Comparison of ENCODE assay signal across 13 cellular contexts in the genomic region with DNA sequence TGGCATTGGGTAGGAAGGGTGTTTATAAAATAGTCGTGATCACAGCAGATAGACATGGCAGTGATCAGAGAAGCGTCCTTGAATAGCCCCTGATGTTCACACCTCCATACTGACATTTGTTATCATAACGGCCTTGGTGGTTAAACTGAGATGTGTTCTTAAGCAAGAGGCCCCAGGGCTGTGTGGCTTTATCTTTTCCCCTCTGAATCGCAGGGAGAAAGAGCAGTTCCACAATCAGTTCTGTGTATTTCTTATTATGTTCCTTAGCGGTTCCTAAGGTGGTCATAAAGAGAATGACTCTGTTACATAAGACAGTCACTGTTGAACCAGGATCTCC. TPM values are rescaled to one million over a fixed set of nuclear protein-coding genes. Genes with fewer than 3 reads are reported as not detected.
A peak's percentile ranks its signal among the peaks of the same experiment; 100 is the strongest.
DNase-seq lines count a peak whose midpoint lies in the region; ATAC-seq and TF ChIP-seq lines count a peak whose summit lies in the region.
"Had no signal": no experiment of that assay in that cellular context is flagged by ENCODE, and none has a peak within 500 bp of the region (broad histone marks: within the 10 kb centered on the region; RNA-seq: fewer than 3 reads in every experiment).

No MANE protein-coding gene starts in this region.

- peak; percentile 87 for DNase-seq in fibroblast of villous mesenchyme (ENCODE audit: low read depth)
- DNase-seq in myocyte (ENCODE audit: low read depth) = peak; percentile 5
- DNase-seq in transverse colon = no peak
- DNase-seq in C1 segment of cervical spinal cord (lab: John Stamatoyannopoulos, UW) = no peak
- no peak for DNase-seq in NCI-H146 treated with DMSO at 0.1 percent for 48 hours (lab: John Stamatoyannopoulos, UW; ENCODE audit: unreplicated experiment)
- DNase-seq in activated naive CD4-positive, alpha-beta T cell treated with anti-CD3 and anti-CD28 coated beads for 36 hours = no peak
- DNase-seq: activated CD4-positive, alpha-beta memory T cell treated with anti-CD3 and anti-CD28 coated beads, Interleukin-2, amount 10 ng/mL, durations not matched to agents 7 days and 5 days; CD4-positive, CD25-positive, alpha-beta regulatory T cell; head of caudate nucleus had no signal

- CTCF ChIA-PET in activated naive CD4-positive, alpha-beta T cell treated with anti-CD3 and anti-CD28 coated beads for 36 hours (lab: Charles Lee) = no interaction called here

- H3K27ac ChIP-seq in transverse colon = peak overlapping the region; percentile 76 to 80 (median 78)

- no peaks in the 10 kb centered on the region for H3K4me1 Mint-ChIP-seq in activated naive CD4-positive, alpha-beta T cell treated with anti-CD3 and anti-CD28 coated beads for 36 hours (ENCODE audit: low read depth)
- H3K4me1 Mint-ChIP-seq: activated CD4-positive, alpha-beta memory T cell treated with anti-CD3 and anti-CD28 coated beads, Interleukin-2, amount 10 ng/mL, durations not matched to agents 7 days and 5 days; activated naive CD4-positive, alpha-beta T cell treated with anti-CD3 and anti-CD28 coated beads, Interleukin-2, amount 50 U/mL, for 24 hours; CD4-positive, CD25-positive, alpha-beta regulatory T cell had no signal

- H3K27me3 Mint-ChIP-seq in activated naive CD4-positive, alpha-beta T cell treated with anti-CD3 and anti-CD28 coated beads for 36 hours (ENCODE audit: low read depth) = peaks cover 2% of the 10 kb centered on the region
- H3K27me3 Mint-ChIP-seq: CD4-positive, CD25-positive, alpha-beta regulatory T cell had no signal

- no peaks in the 10 kb centered on the region for H3K9me3 Mint-ChIP-seq in activated naive CD4-positive, alpha-beta T cell treated with anti-CD3 and anti-CD28 coated beads for 36 hours
- H3K9me3 Mint-ChIP-seq: activated CD4-positive, alpha-beta memory T cell treated with anti-CD3 and anti-CD28 coated beads, Interleukin-2, amount 10 ng/mL, durations not matched to agents 7 days and 5 days; activated naive CD4-positive, alpha-beta T cell treated with anti-CD3 and anti-CD28 coated beads, Interleukin-2, amount 50 U/mL, for 24 hours; CD4-positive, CD25-positive, alpha-beta regulatory T cell had no signal

- no peak for TF ChIP-seq CTCF in WI38 (IDR thresholded peaks at IDR 0.05; ENCODE audit: low read depth, low read length)
- TF ChIP-seq CTCF in fibroblast of villous mesenchyme (IDR thresholded peaks at IDR 0.05; ENCODE audit: insufficient read depth, low read depth, low read length) = no peak
- TF ChIP-seq CTCF in transverse colon (IDR thresholded peaks at IDR 0.05) = no peak

- no peak overlapping the region for H3K27ac Mint-ChIP-seq in activated naive CD4-positive, alpha-beta T cell treated with anti-CD3 and anti-CD28 coated beads for 36 hours
- H3K27ac Mint-ChIP-seq: activated CD4-positive, alpha-beta memory T cell treated with anti-CD3 and anti-CD28 coated beads, Interleukin-2, amount 10 ng/mL, durations not matched to agents 7 days and 5 days; activated naive CD4-positive, alpha-beta T cell treated with anti-CD3 and anti-CD28 coated beads, Interleukin-2, amount 50 U/mL, for 24 hours; CD4-positive, CD25-positive, alpha-beta regulatory T cell had no signal

- no peak for ATAC-seq in HG02973 (IDR thresholded peaks at IDR 0.05; ENCODE audit: unreplicated experiment)

- H3K4me1 ChIP-seq in transverse colon = peaks cover 7 to 34% (median 14%) of the 10 kb centered on the region in 4 donors

- H3K4me3 ChIP-seq in WI38 (ENCODE audit: low read depth, low read length) (peak overlapping the region; percentile 34), fibroblast of villous mesenchyme (ENCODE audit: low read depth, low read length) (no peak overlapping the region), transverse colon (no peak overlapping the region)
- H3K4me3 ChIP-seq: MG63 had no signal

- no peak for TF ChIP-seq POLR2A in transverse colon (IDR thresholded peaks at IDR 0.05)

- WGBS in transverse colon (ENCODE audit: low coverage in 1 of 2), 2 donors = 23 to 27% methylated on average over 5 of the region's 5 CpGs

- no peaks in the 10 kb centered on the region for H3K36me3 Mint-ChIP-seq in activated naive CD4-positive, alpha-beta T cell treated with anti-CD3 and anti-CD28 coated beads for 36 hours (ENCODE audit: low read depth)
- H3K36me3 Mint-ChIP-seq: activated naive CD4-positive, alpha-beta T cell treated with anti-CD3 and anti-CD28 coated beads, Interleukin-2, amount 50 U/mL, for 24 hours; CD4-positive, CD25-positive, alpha-beta regulatory T cell had no signal

- intact Hi-C loops in transverse colon (cut with DNase I; ENCODE audit: low total_unique reads) = no loop called here
- intact Hi-C loops in activated naive CD4-positive, alpha-beta T cell treated with anti-CD3 and anti-CD28 coated beads for 36 hours (cut with micrococcal nuclease) = no loop called here

- TF ChIP-seq EP300 in transverse colon (IDR thresholded peaks at IDR 0.05; ENCODE audit: low read depth) = no peak

- in situ Hi-C loops in transverse colon (cut with MboI; ENCODE audit: low pct_ligation_motif_present in 1 of 4, low pct_unique_long_range_greater_than_20kb in 1 of 4, low sequenced_read_pairs in 3 of 4) = no loop called here

- H3K36me3 ChIP-seq in transverse colon = no peaks in the 10 kb centered on the region
- H3K36me3 ChIP-seq: MG63 had no signal

- H3K27me3 ChIP-seq in transverse colon = no peaks in the 10 kb centered on the region
- H3K27me3 ChIP-seq: MG63 had no signal

- H3K9me3 ChIP-seq in transverse colon = no peaks in the 10 kb centered on the region
- H3K9me3 ChIP-seq: MG63 had no signal

- no peak overlapping the region for H3K4me3 Mint-ChIP-seq in activated naive CD4-positive, alpha-beta T cell treated with anti-CD3 and anti-CD28 coated beads for 36 hours
- H3K4me3 Mint-ChIP-seq: activated CD4-positive, alpha-beta memory T cell treated with anti-CD3 and anti-CD28 coated beads, Interleukin-2, amount 10 ng/mL, durations not matched to agents 7 days and 5 days; activated naive CD4-positive, alpha-beta T cell treated with anti-CD3 and anti-CD28 coated beads, Interleukin-2, amount 50 U/mL, for 24 hours; CD4-positive, CD25-positive, alpha-beta regulatory T cell had no signal

RNA-seq across cellular contexts. Expression of gene CBR4, which starts 52.8 kb away (rescaled TPM):
- total RNA-seq in fibroblast of villous mesenchyme = 14.8 and 23.3 TPM in 2 replicates
- 17.4 and 20.5 TPM in 2 replicates for total RNA-seq in myocyte
- polyA plus RNA-seq in myocyte (2012) = 8.6 TPM
- total RNA-seq in transverse colon = 10 to 100 TPM; 22.4 to 31.1 (median 26.2) TPM
- total RNA-seq in activated naive CD4-positive, alpha-beta T cell treated with anti-CD3 and anti-CD28 coated beads for 36 hours = 10 to 100 TPM; 22.9 to 24.3 TPM

Comparison
In these comparisons a context has a peak if more than half of its experiments do, and no peak if none do; other contexts are left out.
1. DNase-seq: peak in fibroblast of villous mesenchyme (single experiment) and myocyte (single experiment); none in transverse colon (single experiment), C1 segment of cervical spinal cord (0 of 14), NCI-H146 treated with DMSO at 0.1 percent for 48 hours (single experiment) and activated naive CD4-positive, alpha-beta T cell treated with anti-CD3 and anti-CD28 coated beads for 36 hours (single experiment).